ENCODE assay signal across 2 cellular contexts in the genomic region with DNA sequence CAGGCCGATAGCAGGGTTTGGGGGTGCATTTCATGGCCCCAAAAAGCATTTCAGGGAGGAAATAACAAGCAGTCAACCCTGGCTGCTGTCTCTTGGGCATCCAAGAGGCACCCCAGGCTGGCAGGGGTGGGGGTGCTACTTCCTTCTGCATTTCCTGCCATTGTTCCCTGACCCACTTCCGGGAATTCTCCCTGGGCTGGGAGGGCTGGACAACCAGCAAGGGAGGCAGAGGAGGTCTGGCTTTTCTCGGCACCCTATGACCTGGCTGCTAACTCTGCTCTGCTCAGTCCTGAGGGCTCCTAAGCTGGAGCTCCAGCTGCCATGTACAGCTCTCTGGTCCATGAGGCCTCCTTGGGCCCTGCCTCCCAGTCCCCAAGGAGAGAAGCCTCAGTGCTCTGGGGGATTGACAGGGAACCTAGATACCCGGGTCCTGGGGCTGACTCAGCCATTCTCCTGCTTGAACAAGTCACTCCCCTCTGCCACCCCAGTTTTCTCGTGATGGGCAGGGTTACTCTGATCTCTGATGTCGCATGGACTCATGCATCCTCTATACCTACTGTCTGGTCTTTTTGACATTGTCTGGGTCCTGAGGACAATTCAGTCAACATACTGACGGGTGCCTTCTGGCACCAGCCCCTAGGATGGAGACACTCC.
TF ChIP-seq lines count a peak whose summit lies in the region.

No MANE protein-coding gene starts in this region.

TF ChIP-seq in H1, 55 proteins besides CTCF, POLR2A, EP300 and RAD21:
- TF ChIP-seq RBBP5 (IDR thresholded peaks at IDR 0.05; ENCODE audit: borderline replicate concordance, low read depth, low read length): no peak
- TF ChIP-seq SP1 (IDR thresholded peaks at IDR 0.05; ENCODE audit: low read depth, low read length): no peak
- no peak for TF ChIP-seq POU5F1 (IDR thresholded peaks at IDR 0.05; ENCODE audit: low read depth, low read length)
- no peak for TF ChIP-seq KDM5A (IDR thresholded peaks at IDR 0.05; ENCODE audit: low read length)
- TF ChIP-seq ASH2L (IDR thresholded peaks at IDR 0.05; ENCODE audit: low read length): no peak
- no peak for TF ChIP-seq EGR1 (IDR thresholded peaks at IDR 0.05; ENCODE audit: borderline replicate concordance, low read depth, low read length)
- TF ChIP-seq GTF2F1 (IDR thresholded peaks at IDR 0.05; ENCODE audit: borderline replicate concordance, low read depth, low read length): no peak
- TF ChIP-seq RNF2 (IDR thresholded peaks at IDR 0.05; ENCODE audit: borderline replicate concordance, low read depth, low read length, missing control alignments, poor library complexity, severe bottlenecking): no peak
- no peak for TF ChIP-seq JUND (IDR thresholded peaks at IDR 0.05; ENCODE audit: low read length)
- no peak for TF ChIP-seq SUZ12 (IDR thresholded peaks at IDR 0.05; ENCODE audit: low read length)
- TF ChIP-seq FOSL1 (IDR thresholded peaks at IDR 0.05; ENCODE audit: insufficient read depth, low read depth, low read length): no peak
- no peak for TF ChIP-seq HDAC6 (IDR thresholded peaks at IDR 0.05; ENCODE audit: low read depth, low read length)
- no peak for TF ChIP-seq EZH2 (IDR thresholded peaks at IDR 0.05; ENCODE audit: low read depth, low read length, severe bottlenecking)

TF ChIP-seq in liver, 16 proteins besides CTCF, POLR2A, EP300 and RAD21:
- TF ChIP-seq HNF4G (IDR thresholded peaks at IDR 0.05): no peak
- TF ChIP-seq ZBTB33 (IDR thresholded peaks at IDR 0.05): no peak
- peak; percentile 11 for TF ChIP-seq SP1 (IDR thresholded peaks at IDR 0.05)
- TF ChIP-seq MAX (IDR thresholded peaks at IDR 0.05): no peak
- TF ChIP-seq FOXA1 (IDR thresholded peaks at IDR 0.05): no peak
- no peak for TF ChIP-seq FOXA2 (IDR thresholded peaks at IDR 0.05)
- peak; percentile 77 for TF ChIP-seq NR2F2 (IDR thresholded peaks at IDR 0.05)
- no peak for TF ChIP-seq JUND (IDR thresholded peaks at IDR 0.05)
